34 cellular contexts compared by ENCODE assay signal in the genomic region with DNA sequence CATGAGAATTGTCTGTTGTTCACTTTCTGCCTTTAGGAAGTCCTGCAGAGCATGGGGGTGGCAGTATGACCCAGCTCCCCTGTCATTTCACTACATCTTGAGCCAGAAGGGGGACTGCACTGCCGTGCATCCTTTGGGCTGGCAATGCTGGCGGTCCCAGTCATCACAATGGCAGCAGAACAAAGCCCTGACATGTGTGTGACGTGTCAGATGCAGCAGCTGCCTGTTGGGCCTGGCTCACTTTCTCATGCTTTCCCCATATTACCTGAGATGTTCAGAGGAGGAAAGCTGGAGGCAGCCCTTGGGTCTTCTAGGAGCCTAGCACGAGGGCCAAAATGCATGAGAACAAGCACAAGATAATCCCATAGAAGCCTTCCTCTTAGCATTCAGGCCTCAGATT.
"Had no signal": no experiment of that assay in that cellular context is flagged by ENCODE, and none has a peak within 500 bp of the region (broad histone marks: within the 10 kb centered on the region; RNA-seq: fewer than 3 reads in every experiment).

No MANE protein-coding gene starts in this region.

- H3K4me3 ChIP-seq: ascending aorta, cardiac muscle cell had no signal

- H3K36me3 ChIP-seq: cardiac muscle cell had no signal

- H3K27me3 ChIP-seq: ascending aorta had no signal

- DNase-seq: activated B cell treated with CpG ODN at 0.5 μM for 24 hours; activated CD4-positive, alpha-beta memory T cell treated with anti-CD3 and anti-CD28 coated beads for 36 hours; activated CD4-positive, alpha-beta T cell treated with anti-CD3 and anti-CD28 coated beads for 4 hours; activated CD4-positive, alpha-beta T cell treated with anti-CD3 and anti-CD28 coated beads, Interleukin-2, amount 10 ng/mL, durations not matched to agents 24 days and 14 days; activated CD4-positive, alpha-beta T cell treated with anti-CD3 and anti-CD28 coated beads, Interleukin-2, amount 50 U/mL, for 1 hour; activated CD4-positive, alpha-beta T cell treated with anti-CD3 and anti-CD28 coated beads, Interleukin-2, amount 50 U/mL, for 4 hours; activated CD4-positive, CD25-positive, alpha-beta regulatory T cell treated with anti-CD3 and anti-CD28 coated beads, Interleukin-2, amount 50 U/mL, for 72 hours; activated CD8-positive, alpha-beta memory T cell treated with anti-CD3 and anti-CD28 coated beads, Interleukin-2, amount 50 U/mL, for 48 hours; activated CD8-positive, alpha-beta T cell treated with anti-CD3 and anti-CD28 coated beads for 36 hours; activated effector memory CD4-positive, alpha-beta T cell treated with Interleukin-2 at 50 U/mL for 16 hours; activated gamma-delta T cell; activated naive CD4-positive, alpha-beta T cell treated with anti-CD3 and anti-CD28 coated beads, Interleukin-2, amount 10 ng/mL, durations not matched to agents 7 days and 5 days; activated naive CD4-positive, alpha-beta T cell treated with Interleukin-2 at 50 U/mL for 16 hours; activated naive CD8-positive, alpha-beta T cell treated with anti-CD3 and anti-CD28 coated beads, Interleukin-2, amount 10 ng/mL, durations not matched to agents 7 days and 5 days; activated naive CD8-positive, alpha-beta T cell treated with anti-CD3 and anti-CD28 coated beads, Interleukin-2, amount 50 U/mL, for 24 hours; activated T-cell treated with anti-CD3 and anti-CD28 coated beads, Interleukin-2, amount 50 U/mL, for 24 hours; activated T-cell treated with anti-CD3 and anti-CD28 coated beads, Interleukin-2, amount 50 U/mL, for 48 hours; amygdala; anterior cingulate cortex; caudate nucleus; SW 1271; T-helper 1 cell; T-helper 2 cell; T-helper 9 cell had no signal

- H3K4me3 Mint-ChIP-seq: activated B cell treated with CpG ODN at 0.5 μM for 24 hours; activated CD4-positive, alpha-beta memory T cell treated with anti-CD3 and anti-CD28 coated beads for 36 hours; activated CD4-positive, alpha-beta T cell treated with anti-CD3 and anti-CD28 coated beads, Interleukin-2, amount 10 ng/mL, durations not matched to agents 24 days and 14 days; activated CD8-positive, alpha-beta T cell treated with anti-CD3 and anti-CD28 coated beads for 36 hours; activated naive CD4-positive, alpha-beta T cell treated with anti-CD3 and anti-CD28 coated beads, Interleukin-2, amount 10 ng/mL, durations not matched to agents 7 days and 5 days; activated naive CD4-positive, alpha-beta T cell treated with anti-CD3 and anti-CD28 coated beads, Interleukin-2, amount 50 U/mL, for 24 hours; activated naive CD8-positive, alpha-beta T cell; activated naive CD8-positive, alpha-beta T cell treated with anti-CD3 and anti-CD28 coated beads, Interleukin-2, amount 10 ng/mL, durations not matched to agents 7 days and 5 days; activated naive CD8-positive, alpha-beta T cell treated with anti-CD3 and anti-CD28 coated beads, Interleukin-2, amount 50 U/mL, for 24 hours; activated T-cell treated with anti-CD3 and anti-CD28 coated beads, Interleukin-2, amount 50 U/mL, for 24 hours; brain; central memory CD8-positive, alpha-beta T cell; T-helper 1 cell treated with Interleukin-12 subunit alpha and Interleukin-12 subunit beta and Interleukin-4 antibody, amounts not matched to agents 30 μg/mL and 1 μg/mL, for 36 hours; T-helper 2 cell treated with Interferon-gamma antibody and Interleukin-4, amounts not matched to agents 5 μg/mL and 100 μg/mL, for 36 hours had no signal

- H3K4me1 ChIP-seq: ascending aorta had no signal

- H3K27ac Mint-ChIP-seq: activated B cell treated with CpG ODN at 0.5 μM for 24 hours; activated CD4-positive, alpha-beta memory T cell treated with anti-CD3 and anti-CD28 coated beads for 36 hours; activated CD4-positive, alpha-beta T cell treated with anti-CD3 and anti-CD28 coated beads, Interleukin-2, amount 10 ng/mL, durations not matched to agents 24 days and 14 days; activated CD8-positive, alpha-beta T cell treated with anti-CD3 and anti-CD28 coated beads for 36 hours; activated naive CD4-positive, alpha-beta T cell treated with anti-CD3 and anti-CD28 coated beads, Interleukin-2, amount 10 ng/mL, durations not matched to agents 7 days and 5 days; activated naive CD4-positive, alpha-beta T cell treated with anti-CD3 and anti-CD28 coated beads, Interleukin-2, amount 50 U/mL, for 24 hours; activated naive CD8-positive, alpha-beta T cell; activated naive CD8-positive, alpha-beta T cell treated with anti-CD3 and anti-CD28 coated beads, Interleukin-2, amount 10 ng/mL, durations not matched to agents 7 days and 5 days; activated naive CD8-positive, alpha-beta T cell treated with anti-CD3 and anti-CD28 coated beads, Interleukin-2, amount 50 U/mL, for 24 hours; activated T-cell treated with anti-CD3 and anti-CD28 coated beads, Interleukin-2, amount 50 U/mL, for 24 hours; activated T-helper 2 cell treated with anti-CD3 and anti-CD28 coated beads, Interferon-gamma antibody, Interleukin-2, Interleukin-4, amounts not matched to agents 10 μg/mL and 5 μg/mL and 100 μg/mL, durations not matched to agents 14 hours and 24 hours and 36 hours; T-helper 1 cell treated with Interleukin-12 subunit alpha and Interleukin-12 subunit beta and Interleukin-4 antibody, amounts not matched to agents 30 μg/mL and 1 μg/mL, for 36 hours; T-helper 2 cell treated with Interferon-gamma antibody and Interleukin-4, amounts not matched to agents 5 μg/mL and 100 μg/mL, for 36 hours had no signal

- H3K4me1 Mint-ChIP-seq: activated B cell treated with CpG ODN at 0.5 μM for 24 hours; activated CD4-positive, alpha-beta T cell treated with anti-CD3 and anti-CD28 coated beads, Interleukin-2, amount 10 ng/mL, durations not matched to agents 24 days and 14 days; activated naive CD4-positive, alpha-beta T cell treated with anti-CD3 and anti-CD28 coated beads, Interleukin-2, amount 10 ng/mL, durations not matched to agents 7 days and 5 days; activated naive CD4-positive, alpha-beta T cell treated with anti-CD3 and anti-CD28 coated beads, Interleukin-2, amount 50 U/mL, for 24 hours; activated naive CD8-positive, alpha-beta T cell treated with anti-CD3 and anti-CD28 coated beads, Interleukin-2, amount 10 ng/mL, durations not matched to agents 7 days and 5 days; activated naive CD8-positive, alpha-beta T cell treated with anti-CD3 and anti-CD28 coated beads, Interleukin-2, amount 50 U/mL, for 24 hours; central memory CD8-positive, alpha-beta T cell had no signal

- H3K27me3 Mint-ChIP-seq: activated B cell treated with CpG ODN at 0.5 μM for 24 hours; activated CD4-positive, alpha-beta memory T cell treated with anti-CD3 and anti-CD28 coated beads for 36 hours; activated CD4-positive, alpha-beta T cell treated with anti-CD3 and anti-CD28 coated beads, Interleukin-2, amount 10 ng/mL, durations not matched to agents 24 days and 14 days; activated CD8-positive, alpha-beta T cell treated with anti-CD3 and anti-CD28 coated beads for 36 hours; activated naive CD4-positive, alpha-beta T cell treated with anti-CD3 and anti-CD28 coated beads, Interleukin-2, amount 10 ng/mL, durations not matched to agents 7 days and 5 days; activated naive CD4-positive, alpha-beta T cell treated with anti-CD3 and anti-CD28 coated beads, Interleukin-2, amount 50 U/mL, for 24 hours; activated naive CD8-positive, alpha-beta T cell; activated naive CD8-positive, alpha-beta T cell treated with anti-CD3 and anti-CD28 coated beads, Interleukin-2, amount 10 ng/mL, durations not matched to agents 7 days and 5 days; activated naive CD8-positive, alpha-beta T cell treated with anti-CD3 and anti-CD28 coated beads, Interleukin-2, amount 50 U/mL, for 24 hours; activated T-cell treated with anti-CD3 and anti-CD28 coated beads, Interleukin-2, amount 50 U/mL, for 24 hours; brain; central memory CD8-positive, alpha-beta T cell had no signal

- H3K36me3 Mint-ChIP-seq: activated naive CD4-positive, alpha-beta T cell treated with anti-CD3 and anti-CD28 coated beads, Interleukin-2, amount 10 ng/mL, durations not matched to agents 7 days and 5 days; activated naive CD8-positive, alpha-beta T cell treated with anti-CD3 and anti-CD28 coated beads, Interleukin-2, amount 10 ng/mL, durations not matched to agents 7 days and 5 days had no signal

- ATAC-seq: activated CD8-positive, alpha-beta T cell treated with anti-CD3 and anti-CD28 coated beads for 36 hours; activated naive CD8-positive, alpha-beta T cell treated with anti-CD3 and anti-CD28 coated beads, Interleukin-2, amount 50 U/mL, for 24 hours had no signal

- H3K27ac ChIP-seq: ascending aorta, cardiac muscle cell, VCaP had no signal

- H3K9me3 Mint-ChIP-seq: activated B cell treated with CpG ODN at 0.5 μM for 24 hours; activated CD4-positive, alpha-beta memory T cell treated with anti-CD3 and anti-CD28 coated beads for 36 hours; activated CD4-positive, alpha-beta T cell treated with anti-CD3 and anti-CD28 coated beads, Interleukin-2, amount 10 ng/mL, durations not matched to agents 24 days and 14 days; activated CD8-positive, alpha-beta T cell treated with anti-CD3 and anti-CD28 coated beads for 36 hours; activated naive CD4-positive, alpha-beta T cell treated with anti-CD3 and anti-CD28 coated beads, Interleukin-2, amount 10 ng/mL, durations not matched to agents 7 days and 5 days; activated naive CD4-positive, alpha-beta T cell treated with anti-CD3 and anti-CD28 coated beads, Interleukin-2, amount 50 U/mL, for 24 hours; activated naive CD8-positive, alpha-beta T cell treated with anti-CD3 and anti-CD28 coated beads, Interleukin-2, amount 10 ng/mL, durations not matched to agents 7 days and 5 days; activated naive CD8-positive, alpha-beta T cell treated with anti-CD3 and anti-CD28 coated beads, Interleukin-2, amount 50 U/mL, for 24 hours; activated T-cell treated with anti-CD3 and anti-CD28 coated beads, Interleukin-2, amount 50 U/mL, for 24 hours; activated T-helper 2 cell treated with anti-CD3 and anti-CD28 coated beads, Interferon-gamma antibody, Interleukin-2, Interleukin-4, amounts not matched to agents 10 μg/mL and 5 μg/mL and 100 μg/mL, durations not matched to agents 14 hours and 24 hours and 36 hours; central memory CD8-positive, alpha-beta T cell; T-helper 1 cell treated with Interleukin-12 subunit alpha and Interleukin-12 subunit beta and Interleukin-4 antibody, amounts not matched to agents 30 μg/mL and 1 μg/mL, for 36 hours; T-helper 2 cell treated with Interferon-gamma antibody and Interleukin-4, amounts not matched to agents 5 μg/mL and 100 μg/mL, for 36 hours had no signal

- H3K9me3 ChIP-seq: ascending aorta had no signal
